Comparison of ENCODE assay signal across 13 cellular contexts in the genomic region with DNA sequence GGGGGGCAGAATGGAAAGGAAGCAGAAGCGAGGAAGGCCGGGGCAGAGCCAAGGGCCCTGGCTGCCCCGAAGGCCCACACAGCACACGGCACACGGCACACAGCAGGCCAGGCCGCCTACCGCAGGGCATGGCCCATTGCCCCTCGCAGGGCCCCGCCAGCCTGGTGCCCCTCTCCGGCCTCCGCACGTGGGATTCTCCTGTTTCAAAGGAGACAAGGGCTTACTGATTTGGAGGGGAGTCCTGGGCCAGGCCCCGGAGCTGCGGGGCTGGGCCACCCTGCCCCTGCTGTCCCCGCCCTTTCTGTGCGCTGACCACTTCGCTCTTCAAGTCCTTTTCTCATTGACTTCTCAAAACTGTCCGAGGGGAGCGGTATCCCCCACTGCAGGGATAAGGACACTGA. TPM values are rescaled to one million over a fixed set of nuclear protein-coding genes. Genes with fewer than 3 reads are reported as not detected.
DNase-seq lines count a peak whose midpoint lies in the region; ATAC-seq, FAIRE-seq and TF ChIP-seq lines count a peak whose summit lies in the region.
"Had no signal": no experiment of that assay in that cellular context is flagged by ENCODE, and none has a peak within 500 bp of the region (broad histone marks: within the 10 kb centered on the region; RNA-seq: fewer than 3 reads in every experiment).

No MANE protein-coding gene starts in this region.

- in situ Hi-C loops in HepG2 (cut with HindIII; ENCODE audit: extremely low pct_ligation_motif_present, low pct_unique_long_range_greater_than_20kb) = no loop called here

- H3K4me1 ChIP-seq in liver (ENCODE audit: control insufficient read depth in 4 of 4, insufficient read depth in 4 of 4, low read length in 3 of 4) = peaks cover 22 to 43% (median 32%) of the 10 kb centered on the region in 4 donors
- peaks cover 33% of the 10 kb centered on the region for H3K4me1 ChIP-seq in HepG2 (ENCODE audit: insufficient read depth, low read length)
- peaks cover 28 to 31% of the 10 kb centered on the region in 2 donors for H3K4me1 ChIP-seq in mucosa of rectum (ENCODE audit: control insufficient read depth in 2 of 2, insufficient read depth in 2 of 2, low read length in 2 of 2)
- peaks cover 27% of the 10 kb centered on the region for H3K4me1 ChIP-seq in mucosa of descending colon (ENCODE audit: low read depth)

- intact Hi-C loops in HepG2 (cut with micrococcal nuclease; ENCODE audit: unreplicated experiment) = no loop called here
- intact Hi-C loops in head of caudate nucleus (cut with DNase I) = no loop called here
- intact Hi-C loops in mucosa of descending colon (cut with DNase I, micrococcal nuclease) = no loop called here

- H3K9ac ChIP-seq in liver (ENCODE audit: low read depth in 1 of 2, low read length in 2 of 2) = no peak overlapping the region
- no peak overlapping the region for H3K9ac ChIP-seq in HepG2 (ENCODE audit: insufficient read depth, low read depth, low read length)
- H3K9ac ChIP-seq in mucosa of rectum (ENCODE audit: low read depth in 1 of 2, low read length in 2 of 2) = no peak overlapping the region

- POLR2A ChIA-PET in HepG2 (lab: Yijun Ruan, JAX) = no interaction called here

- H3K36me3 ChIP-seq in liver (ENCODE audit: control insufficient read depth in 4 of 4, insufficient read depth in 3 of 4, low read depth in 1 of 4, low read length in 3 of 4) (no peaks in the 10 kb centered on the region), HepG2 (replicated peaks in 1 of 2; ENCODE audit: control insufficient read depth in 1 of 2, insufficient read depth in 2 of 2, low read length in 2 of 2) (no peaks in the 10 kb centered on the region), mucosa of rectum (ENCODE audit: control insufficient read depth in 2 of 2, insufficient read depth in 2 of 2, low read length in 2 of 2) (no peaks in the 10 kb centered on the region), mucosa of descending colon (ENCODE audit: low read depth) (no peaks in the 10 kb centered on the region)

- H3K27ac ChIP-seq in liver (ENCODE audit: low read depth in 1 of 2, low read length in 2 of 2) (peak overlapping the region; percentile 78 to 88), HepG2 (ENCODE audit: extremely low read length, insufficient read depth, low read length) (no peak overlapping the region), mucosa of rectum (ENCODE audit: low read depth in 2 of 2, low read length in 2 of 2) (peak overlapping the region; percentile 7 to 43)

- no peak overlapping the region for H3K4me2 ChIP-seq in HepG2 (ENCODE audit: low read depth, low read length)

- no peaks in the 10 kb centered on the region for H3K9me3 Mint-ChIP-seq in activated naive CD4-positive, alpha-beta T cell treated with anti-CD3 and anti-CD28 coated beads, Interleukin-2, amount 50 U/mL, for 72 hours

- WGBS in liver = 92% methylated on average over 19 of the region's 19 CpGs
- 89% methylated on average over 13 of the region's 19 CpGs for WGBS in HepG2 (ENCODE audit: low lambda C conversion rate)

- ATAC-seq in HepG2 = no peak; the same call in 2 of the 3 replicates
- no peak for ATAC-seq in activated naive CD4-positive, alpha-beta T cell treated with anti-CD3 and anti-CD28 coated beads, Interleukin-2, amount 50 U/mL, for 72 hours
- no peak for ATAC-seq in mucosa of descending colon
- ATAC-seq: K562 had no signal

- CTCF ChIA-PET in HepG2 (lab: Yijun Ruan, JAX; ENCODE audit: low intra/inter-chr PET ratio, low total read pairs) = no interaction called here

- TF ChIP-seq CTCF in liver (IDR thresholded peaks at IDR 0.05; ENCODE audit: low read depth, low read length, missing input control) = no peak
- TF ChIP-seq CTCF in HepG2 (CRISPR knock-in tag; IDR thresholded peaks at IDR 0.05) = no peak
- no peak for TF ChIP-seq CTCF in mucosa of descending colon (IDR thresholded peaks at IDR 0.05)

- no peaks in the 10 kb centered on the region for H3K36me3 Mint-ChIP-seq in activated naive CD4-positive, alpha-beta T cell treated with anti-CD3 and anti-CD28 coated beads, Interleukin-2, amount 50 U/mL, for 72 hours

- no peaks in the 10 kb centered on the region for H3K79me2 ChIP-seq in HepG2 (ENCODE audit: insufficient read depth, low read length)

- no peak overlapping the region for H2AFZ ChIP-seq in HepG2 (ENCODE audit: low read length)

- H3K27me3 ChIP-seq in liver (ENCODE audit: control insufficient read depth in 4 of 4, insufficient read depth in 4 of 4, low read length in 3 of 4) = no peaks in the 10 kb centered on the region
- H3K27me3 ChIP-seq in HepG2 (ENCODE audit: control insufficient read depth in 1 of 2, insufficient read depth in 2 of 2, low read length in 2 of 2) = no peaks in the 10 kb centered on the region; a peak in 2 of 5 replicates
- no peaks in the 10 kb centered on the region for H3K27me3 ChIP-seq in mucosa of rectum (ENCODE audit: control insufficient read depth in 2 of 2, insufficient read depth in 2 of 2, low read length in 2 of 2)

- DNase-seq in HepG2 (ENCODE audit: low spot score) = no peak
- no peak for DNase-seq in activated naive CD4-positive, alpha-beta T cell treated with anti-CD3 and anti-CD28 coated beads, Interleukin-2, amount 50 U/mL, for 72 hours (ENCODE audit: low spot score in 2 of 2)
- no peak for DNase-seq in NOMO-1 treated with DMSO at 0.1 percent for 48 hours (lab: John Stamatoyannopoulos, UW; ENCODE audit: unreplicated experiment)
- no peak for DNase-seq in head of caudate nucleus
- no peak for DNase-seq in mucosa of descending colon
- no peak for DNase-seq in occipital lobe (lab: John Stamatoyannopoulos, UW)
- DNase-seq: NCI-H1930, NCI-H748 treated with DMSO at 0.1 percent for 48 hours had no signal

- H3K27ac Mint-ChIP-seq in activated naive CD4-positive, alpha-beta T cell treated with anti-CD3 and anti-CD28 coated beads, Interleukin-2, amount 50 U/mL, for 72 hours = peak overlapping the region; percentile 50 to 93

- BruUV-seq in HepG2 (replicated peaks; lab: Mats Ljungman, UMichigan) = no TSS peak

- H3K4me3 ChIP-seq in liver (ENCODE audit: low read depth in 1 of 3, low read length in 3 of 3) (no peak overlapping the region), HepG2 (replicated peaks in 1 of 3; ENCODE audit: insufficient read depth in 1 of 3, low read depth in 2 of 3, low read length in 3 of 3) (no peak overlapping the region), mucosa of rectum (ENCODE audit: low read length in 2 of 2) (no peak overlapping the region), mucosa of descending colon (no peak overlapping the region)
- H3K4me3 ChIP-seq: K562 had no signal

- no peak for TF ChIP-seq POLR2A in HepG2 (IDR thresholded peaks at IDR 0.05; ENCODE audit: insufficient read depth in 1 of 2, low read depth in 2 of 2, low read length in 2 of 2)

- H3K9me3 ChIP-seq in liver (ENCODE audit: control insufficient read depth in 4 of 4, low read length in 3 of 4) (no peaks in the 10 kb centered on the region), HepG2 (ENCODE audit: low read length) (no peaks in the 10 kb centered on the region), mucosa of rectum (ENCODE audit: control insufficient read depth in 2 of 2, low read length in 2 of 2) (no peaks in the 10 kb centered on the region), mucosa of descending colon (no peaks in the 10 kb centered on the region)

- no peaks in the 10 kb centered on the region for H4K20me1 ChIP-seq in HepG2 (ENCODE audit: insufficient read depth, low read length)

- FAIRE-seq in HepG2 (lab: Jason Lieb, UNC) = no peak
- FAIRE-seq: K562 had no signal

- TF ChIP-seq RAD21 in liver (IDR thresholded peaks at IDR 0.05) = no peak
- no peak for TF ChIP-seq RAD21 in HepG2 (CRISPR knock-in tag; IDR thresholded peaks at IDR 0.05)

- TF ChIP-seq EP300 in HepG2 (IDR thresholded peaks at IDR 0.05; ENCODE audit: low read depth in 2 of 2, low read length in 2 of 2) (no peak), HepG2 (CRISPR knock-in tag; IDR thresholded peaks at IDR 0.05; ENCODE audit: borderline replicate concordance) (no peak)

RNA-seq across cellular contexts. Expression of a gene that starts 7.7 kb away (rescaled TPM):
- 100 to 1,000 TPM in 1 of 2 donors, 10 to 100 TPM in 1; 25.6 to 103 TPM for total RNA-seq in liver
- polyA plus RNA-seq in liver = 10 to 100 TPM; 38.3 to 51.7 TPM
- total RNA-seq in HepG2 (2016; rRNA removed; fragmentation: Illumina TruSeq; extraction: Trizol) = 6.5 and 18.0 TPM in 2 replicates
- total RNA-seq in HepG2 (2016; cell fraction: cytosol; rRNA removed; fragmentation: Illumina TruSeq; extraction: Trizol; ENCODE audit: low read depth) = 9.3 and 10.3 TPM in 2 replicates
- 6.3 and 18.2 TPM in 2 replicates for total RNA-seq in HepG2 (2016; cell fraction: insoluble cytoplasmic fraction; rRNA removed; fragmentation: Illumina TruSeq; extraction: Trizol)
- 12.3 and 14.3 TPM in 2 replicates for total RNA-seq in HepG2 (2016; cell fraction: membrane; rRNA removed; fragmentation: Illumina TruSeq; extraction: Trizol)
- 28.0 and 31.5 TPM in 2 replicates for total RNA-seq in HepG2 (2016; cell fraction: nucleus; rRNA removed; fragmentation: Illumina TruSeq; extraction: Trizol)
- polyA plus RNA-seq in HepG2 (2011; rRNA removed) = 78.6 and 94.3 TPM in 2 replicates
- 35.8 and 36.7 TPM in 2 replicates for polyA plus RNA-seq in HepG2 (2011; cell fraction: cytosol; rRNA removed)
- 312 and 345 TPM in 2 replicates for polyA plus RNA-seq in HepG2 (2011; cell fraction: nucleus; rRNA removed)
- 25.4 and 34.0 TPM in 2 replicates for polyA plus RNA-seq in HepG2 (2012)
- polyA plus RNA-seq in HepG2 (2016; cell fraction: cytosol; fragmentation: Illumina TruSeq; extraction: Trizol; ENCODE audit: low read depth) = 6.9 and 8.7 TPM in 2 replicates
- 6.1 and 7.0 TPM in 2 replicates for polyA plus RNA-seq in HepG2 (2016; cell fraction: insoluble cytoplasmic fraction; fragmentation: Illumina TruSeq; extraction: Trizol; ENCODE audit: low read depth)
- polyA plus RNA-seq in HepG2 (2016; cell fraction: membrane; fragmentation: Illumina TruSeq; extraction: Trizol; ENCODE audit: low read depth) = 9.0 and 11.2 TPM in 2 replicates
- polyA plus RNA-seq in HepG2 (2016; cell fraction: nucleus; fragmentation: Illumina TruSeq; extraction: Trizol; ENCODE audit: insufficient read depth, low read depth) = 47.5 and 57.4 TPM in 2 replicates
- polyA minus RNA-seq in HepG2 (2011; rRNA and poly(A)+ RNA removed; ENCODE audit: low replicate concordance) = 97.9 and 139 TPM in 2 replicates
- polyA minus RNA-seq in HepG2 (2011; cell fraction: cytosol; rRNA and poly(A)+ RNA removed) = 10.3 and 11.5 TPM in 2 replicates
- polyA minus RNA-seq in HepG2 (2011; cell fraction: nucleus; rRNA and poly(A)+ RNA removed) = 134 and 154 TPM in 2 replicates
- 10 to 100 TPM; 51.1 to 97.6 TPM for total RNA-seq in activated naive CD4-positive, alpha-beta T cell treated with anti-CD3 and anti-CD28 coated beads, Interleukin-2, amount 50 U/mL, for 72 hours
- total RNA-seq in mucosa of descending colon = 100 to 1,000 TPM; 179 to 331 (median 194) TPM
- total RNA-seq in occipital lobe = 12.9 TPM

RNA-seq across cellular contexts. Expression of a gene that starts 36.0 kb away (rescaled TPM):
- total RNA-seq in liver (10 to 100 TPM; 41.4 to 59.4 TPM), HepG2 (2016; rRNA removed; fragmentation: Illumina TruSeq; extraction: Trizol) (111 and 132 TPM in 2 replicates), mucosa of descending colon (100 to 1,000 TPM; 209 to 327 (median 244) TPM), occipital lobe (45.5 TPM)
- polyA plus RNA-seq in liver (10 to 100 TPM; 33.7 to 66.3 TPM), HepG2 (2011; rRNA removed) (46.1 and 62.6 TPM in 2 replicates)
- total RNA-seq in HepG2 (2016; cell fraction: cytosol; rRNA removed; fragmentation: Illumina TruSeq; extraction: Trizol; ENCODE audit: low read depth) = 12.0 and 13.3 TPM in 2 replicates
- total RNA-seq in HepG2 (2016; cell fraction: insoluble cytoplasmic fraction; rRNA removed; fragmentation: Illumina TruSeq; extraction: Trizol) = 110 and 122 TPM in 2 replicates
- 37.5 and 44.0 TPM in 2 replicates for total RNA-seq in HepG2 (2016; cell fraction: membrane; rRNA removed; fragmentation: Illumina TruSeq; extraction: Trizol)
- total RNA-seq in HepG2 (2016; cell fraction: nucleus; rRNA removed; fragmentation: Illumina TruSeq; extraction: Trizol) = 54.8 and 64.8 TPM in 2 replicates
- polyA plus RNA-seq in HepG2 (2011; cell fraction: cytosol; rRNA removed) = 52.5 and 54.6 TPM in 2 replicates
- 28.6 and 30.1 TPM in 2 replicates for polyA plus RNA-seq in HepG2 (2011; cell fraction: nucleus; rRNA removed)
- 55.4 and 68.0 TPM in 2 replicates for polyA plus RNA-seq in HepG2 (2012)
- polyA plus RNA-seq in HepG2 (2016; cell fraction: cytosol; fragmentation: Illumina TruSeq; extraction: Trizol; ENCODE audit: low read depth) = 12.0 and 13.6 TPM in 2 replicates
- 241 and 256 TPM in 2 replicates for polyA plus RNA-seq in HepG2 (2016; cell fraction: insoluble cytoplasmic fraction; fragmentation: Illumina TruSeq; extraction: Trizol; ENCODE audit: low read depth)
- 36.3 and 40.6 TPM in 2 replicates for polyA plus RNA-seq in HepG2 (2016; cell fraction: membrane; fragmentation: Illumina TruSeq; extraction: Trizol; ENCODE audit: low read depth)
- polyA plus RNA-seq in HepG2 (2016; cell fraction: nucleus; fragmentation: Illumina TruSeq; extraction: Trizol; ENCODE audit: insufficient read depth, low read depth) = 151 and 157 TPM in 2 replicates
- 17.1 and 71.1 TPM in 2 replicates for polyA minus RNA-seq in HepG2 (2011; rRNA and poly(A)+ RNA removed; ENCODE audit: low replicate concordance)
- 15.4 and 24.9 TPM in 2 replicates for polyA minus RNA-seq in HepG2 (2011; cell fraction: cytosol; rRNA and poly(A)+ RNA removed)
- polyA minus RNA-seq in HepG2 (2011; cell fraction: nucleus; rRNA and poly(A)+ RNA removed) = 26.0 and 31.3 TPM in 2 replicates
- 100 to 1,000 TPM; 232 to 253 TPM for total RNA-seq in activated naive CD4-positive, alpha-beta T cell treated with anti-CD3 and anti-CD28 coated beads, Interleukin-2, amount 50 U/mL, for 72 hours

RNA-seq across cellular contexts. Expression of a gene that starts 53.2 kb away (rescaled TPM):
- total RNA-seq in liver = not detected
- not detected for polyA plus RNA-seq in liver
- not detected in 2 replicates for total RNA-seq in HepG2 (2016; rRNA removed; fragmentation: Illumina TruSeq; extraction: Trizol)
- not detected in 2 replicates for total RNA-seq in HepG2 (2016; cell fraction: cytosol; rRNA removed; fragmentation: Illumina TruSeq; extraction: Trizol; ENCODE audit: low read depth)
- not detected in 2 replicates for total RNA-seq in HepG2 (2016; cell fraction: insoluble cytoplasmic fraction; rRNA removed; fragmentation: Illumina TruSeq; extraction: Trizol)
- not detected in 2 replicates for total RNA-seq in HepG2 (2016; cell fraction: membrane; rRNA removed; fragmentation: Illumina TruSeq; extraction: Trizol)
- not detected in 2 replicates for total RNA-seq in HepG2 (2016; cell fraction: nucleus; rRNA removed; fragmentation: Illumina TruSeq; extraction: Trizol)
- polyA plus RNA-seq in HepG2 (2011; rRNA removed) = 0.03 TPM in 1 of 2 replicates, not detected in the other
- polyA plus RNA-seq in HepG2 (2011; cell fraction: cytosol; rRNA removed) = not detected in 2 replicates
- not detected in 2 replicates for polyA plus RNA-seq in HepG2 (2011; cell fraction: nucleus; rRNA removed)
- polyA plus RNA-seq in HepG2 (2012) = 0.05 TPM in 1 of 2 replicates, not detected in the other
- polyA plus RNA-seq in HepG2 (2016; cell fraction: cytosol; fragmentation: Illumina TruSeq; extraction: Trizol; ENCODE audit: low read depth) = not detected in 2 replicates
- polyA plus RNA-seq in HepG2 (2016; cell fraction: insoluble cytoplasmic fraction; fragmentation: Illumina TruSeq; extraction: Trizol; ENCODE audit: low read depth) = not detected in 2 replicates
- polyA plus RNA-seq in HepG2 (2016; cell fraction: membrane; fragmentation: Illumina TruSeq; extraction: Trizol; ENCODE audit: low read depth) = not detected in 2 replicates
- polyA plus RNA-seq in HepG2 (2016; cell fraction: nucleus; fragmentation: Illumina TruSeq; extraction: Trizol; ENCODE audit: insufficient read depth, low read depth) = not detected in 2 replicates
- not detected in 2 replicates for polyA minus RNA-seq in HepG2 (2011; rRNA and poly(A)+ RNA removed; ENCODE audit: low replicate concordance)
- polyA minus RNA-seq in HepG2 (2011; cell fraction: cytosol; rRNA and poly(A)+ RNA removed) = not detected in 2 replicates
- not detected in 2 replicates for polyA minus RNA-seq in HepG2 (2011; cell fraction: nucleus; rRNA and poly(A)+ RNA removed)
- not detected for total RNA-seq in activated naive CD4-positive, alpha-beta T cell treated with anti-CD3 and anti-CD28 coated beads, Interleukin-2, amount 50 U/mL, for 72 hours
- total RNA-seq in mucosa of descending colon = not detected
- not detected for total RNA-seq in occipital lobe
- total RNA-seq: kidney epithelial cell, omental fat pad had no signal
- polyA plus RNA-seq: K562 had no signal
